ENCODE assay signal across 1 cellular context in the genomic region with DNA sequence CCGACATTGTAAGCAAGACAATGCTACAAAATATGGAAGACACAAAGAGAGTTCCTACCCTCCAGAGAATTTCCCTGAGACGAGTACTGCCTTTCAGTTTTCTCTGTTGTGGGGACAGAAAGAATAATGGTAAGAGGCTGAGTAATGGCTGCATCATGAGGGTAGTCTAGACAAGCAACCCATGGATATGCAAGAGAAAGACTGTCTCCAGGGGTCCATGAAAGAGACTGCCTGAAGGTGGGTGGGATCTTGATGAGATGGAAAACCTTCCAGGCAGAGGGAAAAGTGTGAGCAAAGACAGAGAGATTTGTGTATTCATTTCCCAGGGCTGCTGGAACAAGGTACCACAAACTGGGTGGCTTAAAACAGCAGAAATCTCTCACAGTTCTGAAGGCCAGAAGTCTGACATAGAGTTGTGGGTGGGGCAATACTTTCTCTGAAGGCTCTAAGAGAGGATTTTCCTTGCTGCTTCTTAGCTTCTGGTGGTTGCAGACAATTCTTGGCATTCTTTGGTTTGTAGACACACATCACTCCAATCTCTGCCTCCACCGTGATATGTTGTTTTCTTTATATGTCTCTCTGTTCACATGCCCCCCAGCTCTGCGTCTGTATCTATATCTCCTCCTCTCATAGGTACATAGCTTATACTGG.
TF ChIP-seq lines count a peak whose summit lies in the region.

No MANE protein-coding gene starts in this region.

TF ChIP-seq in H1, 55 proteins besides CTCF, POLR2A, EP300 and RAD21:
- TF ChIP-seq KDM1A (IDR thresholded peaks at IDR 0.05; ENCODE audit: borderline replicate concordance, low read length) (no peak), HDAC6 (IDR thresholded peaks at IDR 0.05; ENCODE audit: low read depth, low read length) (no peak), JUND (IDR thresholded peaks at IDR 0.05; ENCODE audit: low read length) (no peak), MAFK (IDR thresholded peaks at IDR 0.05; ENCODE audit: low read depth, low read length) (no peak), POLR2AphosphoS5 (IDR thresholded peaks at IDR 0.05; ENCODE audit: low read depth, low read length) (no peak), PHF8 (conservative IDR thresholded peaks at IDR 0.05; ENCODE audit: low read depth, low read length) (no peak), SIRT6 (IDR thresholded peaks at IDR 0.05; ENCODE audit: low read length) (no peak), CHD2 (IDR thresholded peaks at IDR 0.05; ENCODE audit: low read length) (no peak), ZNF274 (IDR thresholded peaks at IDR 0.05; ENCODE audit: borderline replicate concordance, extremely low read depth, low read length) (no peak), SAP30 (IDR thresholded peaks at IDR 0.05; ENCODE audit: insufficient read depth, insufficient replicate concordance, low read length) (no peak), BACH1 (IDR thresholded peaks at IDR 0.05; ENCODE audit: low read length) (no peak), CBX8 (IDR thresholded peaks at IDR 0.05; ENCODE audit: borderline replicate concordance, low read depth, low read length) (no peak), TAF7 (optimal IDR thresholded peaks at IDR 0.05; ENCODE audit: borderline replicate concordance, low read depth, low read length) (no peak), YY1 (IDR thresholded peaks at IDR 0.05; ENCODE audit: low read depth, low read length) (no peak), TCF12 (IDR thresholded peaks at IDR 0.05; ENCODE audit: low read depth, low read length) (no peak)
- TF ChIP-seq, protein P1, sequence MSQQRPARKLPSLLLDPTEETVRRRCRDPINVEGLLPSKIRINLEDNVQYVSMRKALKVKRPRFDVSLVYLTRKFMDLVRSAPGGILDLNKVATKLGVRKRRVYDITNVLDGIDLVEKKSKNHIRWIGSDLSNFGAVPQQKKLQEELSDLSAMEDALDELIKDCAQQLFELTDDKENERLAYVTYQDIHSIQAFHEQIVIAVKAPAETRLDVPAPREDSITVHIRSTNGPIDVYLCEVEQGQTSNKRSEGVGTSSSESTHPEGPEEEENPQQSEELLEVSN (IDR thresholded peaks at IDR 0.05) = no peak
- TF ChIP-seq, protein P2, sequence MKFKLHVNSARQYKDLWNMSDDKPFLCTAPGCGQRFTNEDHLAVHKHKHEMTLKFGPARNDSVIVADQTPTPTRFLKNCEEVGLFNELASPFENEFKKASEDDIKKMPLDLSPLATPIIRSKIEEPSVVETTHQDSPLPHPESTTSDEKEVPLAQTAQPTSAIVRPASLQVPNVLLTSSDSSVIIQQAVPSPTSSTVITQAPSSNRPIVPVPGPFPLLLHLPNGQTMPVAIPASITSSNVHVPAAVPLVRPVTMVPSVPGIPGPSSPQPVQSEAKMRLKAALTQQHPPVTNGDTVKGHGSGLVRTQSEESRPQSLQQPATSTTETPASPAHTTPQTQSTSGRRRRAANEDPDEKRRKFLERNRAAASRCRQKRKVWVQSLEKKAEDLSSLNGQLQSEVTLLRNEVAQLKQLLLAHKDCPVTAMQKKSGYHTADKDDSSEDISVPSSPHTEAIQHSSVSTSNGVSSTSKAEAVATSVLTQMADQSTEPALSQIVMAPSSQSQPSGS (IDR thresholded peaks at IDR 0.05; ENCODE audit: low read length) = no peak
- TF ChIP-seq, protein P3, sequence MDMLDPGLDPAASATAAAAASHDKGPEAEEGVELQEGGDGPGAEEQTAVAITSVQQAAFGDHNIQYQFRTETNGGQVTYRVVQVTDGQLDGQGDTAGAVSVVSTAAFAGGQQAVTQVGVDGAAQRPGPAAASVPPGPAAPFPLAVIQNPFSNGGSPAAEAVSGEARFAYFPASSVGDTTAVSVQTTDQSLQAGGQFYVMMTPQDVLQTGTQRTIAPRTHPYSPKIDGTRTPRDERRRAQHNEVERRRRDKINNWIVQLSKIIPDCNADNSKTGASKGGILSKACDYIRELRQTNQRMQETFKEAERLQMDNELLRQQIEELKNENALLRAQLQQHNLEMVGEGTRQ (IDR thresholded peaks at IDR 0.05; ENCODE audit: low read length) = no peak
